ENCODE assay signal across 8 cellular contexts in the genomic region with DNA sequence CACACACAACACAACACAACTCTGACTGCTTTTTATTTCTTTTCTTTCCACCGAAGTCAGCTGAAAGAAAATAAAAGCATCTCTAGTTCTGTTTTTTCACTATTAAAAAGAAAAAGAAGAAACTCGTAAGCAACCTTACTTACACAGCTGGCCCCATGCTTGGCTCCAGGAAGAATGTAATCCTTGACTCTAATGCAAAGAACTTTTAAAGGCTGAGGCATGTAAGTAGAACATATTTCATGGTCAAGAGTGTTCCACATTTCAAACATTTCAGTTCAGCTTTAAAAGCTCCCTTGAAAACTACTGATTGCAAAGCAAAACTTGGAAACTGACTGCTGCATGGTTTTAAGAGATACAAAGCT. TPM values are rescaled to one million over a fixed set of nuclear protein-coding genes. Genes with fewer than 3 reads are reported as not detected.
DNase-seq lines count a peak whose midpoint lies in the region; ATAC-seq lines count a peak whose summit lies in the region.

No MANE protein-coding gene starts in this region.

- no peaks in the 10 kb centered on the region for H3K9me3 ChIP-seq in neuron (ENCODE audit: low read length)

- no peaks in the 10 kb centered on the region for H3K36me3 ChIP-seq in ACC112 (ENCODE audit: insufficient read depth, low read length)
- H3K36me3 ChIP-seq in neuron (ENCODE audit: insufficient read depth, low read length), result no peaks in the 10 kb centered on the region

- H3K79me2 ChIP-seq in ACC112 (ENCODE audit: control insufficient read depth, insufficient read depth, low read length, unreplicated experiment), result no peaks in the 10 kb centered on the region

- H3K27me3 ChIP-seq in ACC112 (ENCODE audit: insufficient read depth, low read length) (no peaks in the 10 kb centered on the region), neuron (ENCODE audit: insufficient read depth, low read length) (no peaks in the 10 kb centered on the region)

- DNase-seq in MV-4-11 (lab: John Stamatoyannopoulos, UW), result peak; percentile 42
- peak; percentile 56 for DNase-seq in dermis blood vessel endothelial cell
- DNase-seq in mesenteric fat pad (ENCODE audit: low spot score), result no peak
- DNase-seq in GM19238 (ENCODE audit: insufficient read length, low spot score), result no peak
- no peak for DNase-seq in SIG-M5 treated with dmso at 0.1 percent for 504 hours (lab: John Stamatoyannopoulos, UW; ENCODE audit: unreplicated experiment)

- H2AFZ ChIP-seq in ACC112 (ENCODE audit: low read length, unreplicated experiment) (peak overlapping the region; percentile 73), neuron (ENCODE audit: low read depth, low read length) (peak overlapping the region; percentile 97)

- H3K27ac ChIP-seq in ACC112 (ENCODE audit: low read depth, low read length), result no peak overlapping the region

- peaks cover 14% of the 10 kb centered on the region for H3K4me1 ChIP-seq in ACC112 (ENCODE audit: control insufficient read depth, insufficient read depth, low read length, unreplicated experiment)
- H3K4me1 ChIP-seq in neuron (ENCODE audit: insufficient read depth, low read length), result peaks cover 12% of the 10 kb centered on the region

- H3K4me3 ChIP-seq in ACC112 (ENCODE audit: low read depth, low read length), result peak overlapping the region; percentile 74
- peak overlapping the region; percentile 40 for H3K4me3 ChIP-seq in neuron (ENCODE audit: low read length)

- ATAC-seq in GM19324 (IDR thresholded peaks at IDR 0.05; ENCODE audit: low FRiP score, unreplicated experiment), result no peak

RNA-seq across cellular contexts. Expression of gene GASK1B, which starts 0.6 kb away (rescaled TPM):
- total RNA-seq in dermis blood vessel endothelial cell, result 205 and 257 TPM in 2 replicates
- total RNA-seq in mesenteric fat pad, result 81.6 TPM

RNA-seq across cellular contexts. Expression of gene TMEM144, which starts 38.1 kb away (rescaled TPM):
- 3.2 and 7.7 TPM in 2 replicates for total RNA-seq in dermis blood vessel endothelial cell
- 7.9 TPM for total RNA-seq in mesenteric fat pad

Comparison
In these comparisons a context has a peak if more than half of its experiments do, and no peak if none do; other contexts are left out.
1. DNase-seq: peak in MV-4-11 (single experiment) and dermis blood vessel endothelial cell (single experiment); none in mesenteric fat pad (single experiment), GM19238 (single experiment) and SIG-M5 treated with dmso at 0.1 percent for 504 hours (single experiment).